In genomic region chr16:67993207-67994036, GRCh38 we compare ENCODE assay signal across 1 cellular context.
TF ChIP-seq lines count a peak whose summit lies in the region.

No MANE protein-coding gene starts in this region.

TF ChIP-seq in HepG2, 621 proteins besides CTCF, POLR2A, EP300 and RAD21 (continued from another document and continues in another):
- peak; percentile 70 for TF ChIP-seq ZNF318 (CRISPR knock-in tag; IDR thresholded peaks at IDR 0.05)
- 0 out of 2 replicates have a peak, but pooled peaks have one; percentile 15 for TF ChIP-seq PRMT3 (CRISPR knock-in tag; IDR thresholded peaks at IDR 0.05; ENCODE audit: borderline replicate concordance, low read depth)
- TF ChIP-seq ZNF3 (CRISPR knock-in tag; IDR thresholded peaks at IDR 0.05): 0 out of 2 replicates have a peak, but pooled peaks have one; percentile 24
- TF ChIP-seq FOXP1 (IDR thresholded peaks at IDR 0.05): no peak
- 0 out of 2 replicates have a peak, but pooled peaks have one; percentile 9 for TF ChIP-seq FOXP1 (CRISPR knock-in tag; IDR thresholded peaks at IDR 0.05)
- TF ChIP-seq NFYB (CRISPR knock-in tag; IDR thresholded peaks at IDR 0.05): 0 out of 2 replicates have a peak, but pooled peaks have one; percentile 22
- TF ChIP-seq ARID4A (CRISPR knock-in tag; IDR thresholded peaks at IDR 0.05; ENCODE audit: borderline replicate concordance): peak; percentile 86
- peak; percentile 83; the same call in 1 of the 2 replicates for TF ChIP-seq ETV6 (CRISPR knock-in tag; conservative IDR thresholded peaks at IDR 0.05)
- peak; percentile 97 for TF ChIP-seq KDM2A (CRISPR knock-in tag; IDR thresholded peaks at IDR 0.05; ENCODE audit: borderline replicate concordance, low read depth)
- TF ChIP-seq CREB1 (IDR thresholded peaks at IDR 0.05): peak; percentile 59
- no peak; the same call in none of the 2 replicates for TF ChIP-seq CREB1 (CRISPR knock-in tag; IDR thresholded peaks at IDR 0.05)
- TF ChIP-seq ZNF580 (CRISPR knock-in tag; IDR thresholded peaks at IDR 0.05; ENCODE audit: borderline replicate concordance, low read depth): peak; percentile 92; the same call in 1 of the 2 replicates
- no peak for TF ChIP-seq GTF2F1 (IDR thresholded peaks at IDR 0.05; ENCODE audit: low read length)
- TF ChIP-seq ATF2 (CRISPR knock-in tag; IDR thresholded peaks at IDR 0.05): peak; percentile 77; the same call in 1 of the 2 replicates
- TF ChIP-seq GLI4 (CRISPR knock-in tag; IDR thresholded peaks at IDR 0.05; ENCODE audit: borderline replicate concordance): peak; percentile 92
- TF ChIP-seq CENPT (CRISPR knock-in tag; IDR thresholded peaks at IDR 0.05; ENCODE audit: low read depth): no peak
- TF ChIP-seq ZNF251 (CRISPR knock-in tag; IDR thresholded peaks at IDR 0.05): no peak
- TF ChIP-seq HNF4A (CRISPR knock-in tag; IDR thresholded peaks at IDR 0.05): peak; percentile 25; the same call in 1 of the 2 replicates
- no peak; the same call in 1 of the 2 replicates for TF ChIP-seq SMAD1 (CRISPR knock-in tag; IDR thresholded peaks at IDR 0.05; ENCODE audit: borderline replicate concordance, low read depth)
- peak; percentile 71 for TF ChIP-seq MTA1 (CRISPR knock-in tag; IDR thresholded peaks at IDR 0.05; ENCODE audit: borderline replicate concordance)
- TF ChIP-seq EZH2 (conservative IDR thresholded peaks at IDR 0.05; ENCODE audit: low read depth, low read length): no peak
- peak; percentile 83 for TF ChIP-seq ZBTB38 (CRISPR knock-in tag; IDR thresholded peaks at IDR 0.05)
- TF ChIP-seq HIVEP1 (CRISPR knock-in tag; IDR thresholded peaks at IDR 0.05): 0 out of 2 replicates have a peak, but pooled peaks have one; percentile 35
- peak; percentile 75 for TF ChIP-seq ZNF792 (CRISPR knock-in tag; IDR thresholded peaks at IDR 0.05)
- TF ChIP-seq GATA4 (IDR thresholded peaks at IDR 0.05; ENCODE audit: borderline replicate concordance, low read depth): no peak
- peak; percentile 96 for TF ChIP-seq KLF6 (CRISPR knock-in tag; IDR thresholded peaks at IDR 0.05)
- peak; percentile 84; the same call in 1 of the 2 replicates for TF ChIP-seq GTF3A (CRISPR knock-in tag; conservative IDR thresholded peaks at IDR 0.05)
- TF ChIP-seq RFXAP (CRISPR knock-in tag; IDR thresholded peaks at IDR 0.05; ENCODE audit: borderline replicate concordance): peak; percentile 81; the same call in 1 of the 2 replicates
- TF ChIP-seq ZSCAN25 (CRISPR knock-in tag; IDR thresholded peaks at IDR 0.05): no peak
- TF ChIP-seq NAIF1 (CRISPR knock-in tag; IDR thresholded peaks at IDR 0.05; ENCODE audit: borderline replicate concordance): 0 out of 2 replicates have a peak, but pooled peaks have one; percentile 26
- TF ChIP-seq THYN1 (CRISPR knock-in tag; IDR thresholded peaks at IDR 0.05; ENCODE audit: borderline replicate concordance, low read depth): no peak
- TF ChIP-seq ZMAT5 (CRISPR knock-in tag; IDR thresholded peaks at IDR 0.05; ENCODE audit: borderline replicate concordance, low read depth): no peak
- no peak for TF ChIP-seq ZKSCAN5 (CRISPR knock-in tag; IDR thresholded peaks at IDR 0.05)
- peak; percentile 55 for TF ChIP-seq UBTF (CRISPR knock-in tag; IDR thresholded peaks at IDR 0.05)
- TF ChIP-seq ZNF839 (CRISPR knock-in tag; IDR thresholded peaks at IDR 0.05; ENCODE audit: borderline replicate concordance): no peak
- no peak for TF ChIP-seq USF2 (IDR thresholded peaks at IDR 0.05; ENCODE audit: low read depth, low read length)
- TF ChIP-seq USF2 (CRISPR knock-in tag; IDR thresholded peaks at IDR 0.05; ENCODE audit: borderline replicate concordance): peak; percentile 30; the same call in 1 of the 2 replicates
- peak; percentile 38; the same call in 1 of the 2 replicates for TF ChIP-seq PPARG (CRISPR knock-in tag; conservative IDR thresholded peaks at IDR 0.05)
- TF ChIP-seq ZNF710 (CRISPR knock-in tag; IDR thresholded peaks at IDR 0.05; ENCODE audit: borderline replicate concordance): peak; percentile 39; the same call in 1 of the 2 replicates
- peak; percentile 90 for TF ChIP-seq HNRNPK (IDR thresholded peaks at IDR 0.05; ENCODE audit: low read depth, low read length, poor library complexity, severe bottlenecking)
